ENCODE assay signal across 35 cellular contexts in the genomic region with DNA sequence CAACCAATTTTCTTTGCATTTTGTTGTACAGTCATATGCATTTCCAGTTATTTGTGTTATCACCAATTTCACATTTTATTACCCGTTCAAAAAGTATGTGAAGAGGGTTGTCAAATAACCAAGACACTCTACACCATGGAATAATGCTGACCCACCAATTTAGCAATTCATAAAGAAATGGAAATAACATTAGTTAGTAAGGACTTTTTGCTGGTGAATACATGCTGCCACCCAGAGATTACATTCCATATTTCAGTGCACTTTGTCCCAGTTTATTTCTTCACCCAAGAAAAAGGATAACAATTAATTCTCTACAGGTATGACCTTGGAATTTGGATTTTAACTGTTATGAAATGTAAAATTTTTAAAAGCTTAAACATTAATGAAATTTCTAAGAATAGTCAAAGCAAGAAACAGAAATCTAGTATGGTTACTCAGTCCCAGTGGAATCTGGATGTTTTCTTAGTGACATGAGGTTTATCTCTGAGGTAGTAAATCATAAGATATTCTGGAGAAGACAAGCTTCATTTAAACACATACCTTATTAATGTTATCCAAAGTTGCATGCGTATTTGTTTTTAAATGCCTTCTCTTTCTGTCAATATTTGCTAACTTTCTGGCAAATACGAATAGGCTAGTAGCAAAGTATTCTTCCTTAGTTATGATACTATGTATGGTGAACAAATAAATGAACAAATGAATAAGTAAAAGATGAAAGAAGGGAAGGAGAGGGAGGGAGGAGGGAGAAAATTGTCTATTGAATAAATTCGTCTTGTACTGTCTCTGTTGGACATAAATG.
DNase-seq lines count a peak whose midpoint lies in the region; ATAC-seq, FAIRE-seq and TF ChIP-seq lines count a peak whose summit lies in the region.
"Had no signal": no experiment of that assay in that cellular context is flagged by ENCODE, and none has a peak within 500 bp of the region (broad histone marks: within the 10 kb centered on the region; RNA-seq: fewer than 3 reads in every experiment).

No MANE protein-coding gene starts in this region.

- H3K9ac ChIP-seq in PC-3 (ENCODE audit: low read length) = no peak overlapping the region

- no peak overlapping the region for H3K27ac ChIP-seq in PC-3 (ENCODE audit: low read length)
- no peak overlapping the region for H3K27ac ChIP-seq in pancreas
- H3K27ac ChIP-seq: brain microvascular endothelial cell, gastrocnemius medialis, ovary, PC-9 had no signal

- no peak overlapping the region for H3K27ac Mint-ChIP-seq in chondrocyte (ENCODE audit: unreplicated experiment)
- H3K27ac Mint-ChIP-seq: activated CD4-positive, alpha-beta T cell treated with anti-CD3 and anti-CD28 coated beads for 36 hours; activated CD8-positive, alpha-beta T cell treated with anti-CD3 and anti-CD28 coated beads, Interleukin-2, amount 10 ng/mL, durations not matched to agents 7 days and 5 days; activated naive CD4-positive, alpha-beta T cell treated with anti-CD3 and anti-CD28 coated beads, Interleukin-2, amount 10 ng/mL, durations not matched to agents 7 days and 5 days; activated T-helper 17 cell treated with anti-CD3 and anti-CD28 coated beads, Interleukin-2, amount 50 U/mL, for 72 hours; CD4-positive, CD25-positive, alpha-beta regulatory T cell; HFFc6; memory B cell; nephron progenitor cell had no signal

- H3K4me3 Mint-ChIP-seq in chondrocyte (ENCODE audit: unreplicated experiment) = no peak overlapping the region
- H3K4me3 Mint-ChIP-seq: activated CD4-positive, alpha-beta T cell treated with anti-CD3 and anti-CD28 coated beads for 36 hours; activated CD8-positive, alpha-beta T cell treated with anti-CD3 and anti-CD28 coated beads, Interleukin-2, amount 10 ng/mL, durations not matched to agents 7 days and 5 days; activated naive CD4-positive, alpha-beta T cell treated with anti-CD3 and anti-CD28 coated beads, Interleukin-2, amount 10 ng/mL, durations not matched to agents 7 days and 5 days; activated T-helper 17 cell treated with anti-CD3 and anti-CD28 coated beads, Interleukin-2, amount 50 U/mL, for 72 hours; CD4-positive, CD25-positive, alpha-beta regulatory T cell; HFFc6; memory B cell; nephron progenitor cell had no signal

- no TSS peak for BruUV-seq in PC-3 (replicated peaks; lab: Mats Ljungman, UMichigan)

- no peaks in the 10 kb centered on the region for H4K20me1 ChIP-seq in PC-3 (ENCODE audit: low read length)

- FAIRE-seq in pancreas (lab: Jason Lieb, UNC) = peak; percentile 59
- FAIRE-seq: D721Med, small intestine had no signal

- intact Hi-C loops in PC-3 (cut with micrococcal nuclease) (loop anchor here (5.0 kb wide), 1 partner anchor 78 kb away; no protein-coding TSS in a partner anchor), pancreas (cut with DNase I) (no loop called here)

- peak overlapping the region; percentile 9 for H3K4me2 ChIP-seq in PC-3 (ENCODE audit: low read length)
- H3K4me2 ChIP-seq: PC-9 had no signal

- H3K4me1 Mint-ChIP-seq in chondrocyte (ENCODE audit: low read depth) = peaks cover 10% of the 10 kb centered on the region
- H3K4me1 Mint-ChIP-seq: activated CD4-positive, alpha-beta T cell treated with anti-CD3 and anti-CD28 coated beads for 36 hours; activated naive CD4-positive, alpha-beta T cell treated with anti-CD3 and anti-CD28 coated beads, Interleukin-2, amount 10 ng/mL, durations not matched to agents 7 days and 5 days; activated T-helper 17 cell treated with anti-CD3 and anti-CD28 coated beads, Interleukin-2, amount 50 U/mL, for 72 hours; CD4-positive, CD25-positive, alpha-beta regulatory T cell; memory B cell; nephron progenitor cell had no signal

- H3K4me1 ChIP-seq in PC-3 (ENCODE audit: insufficient read depth, low read length) (peaks cover 14% of the 10 kb centered on the region), pancreas (peaks cover 0 to 8% (median 7%) of the 10 kb centered on the region in 3 donors)
- H3K4me1 ChIP-seq: gastrocnemius medialis had no signal

- no peaks in the 10 kb centered on the region for H3K9me2 ChIP-seq in PC-3 (replicated peaks; ENCODE audit: low read length)

- H3K27me3 ChIP-seq in PC-3 (ENCODE audit: low read length) (no peaks in the 10 kb centered on the region), pancreas (no peaks in the 10 kb centered on the region)
- H3K27me3 ChIP-seq: brain microvascular endothelial cell, gastrocnemius medialis, ovary had no signal

- H3K36me3 ChIP-seq in PC-3 (ENCODE audit: low read depth, low read length) = no peaks in the 10 kb centered on the region
- H3K36me3 ChIP-seq in pancreas = no peaks in the 10 kb centered on the region
- H3K36me3 ChIP-seq: brain microvascular endothelial cell, gastrocnemius medialis, ovary had no signal

- H3K9me3 Mint-ChIP-seq in chondrocyte (ENCODE audit: low read depth) = no peaks in the 10 kb centered on the region
- H3K9me3 Mint-ChIP-seq: activated naive CD4-positive, alpha-beta T cell treated with anti-CD3 and anti-CD28 coated beads, Interleukin-2, amount 10 ng/mL, durations not matched to agents 7 days and 5 days; activated T-helper 17 cell treated with anti-CD3 and anti-CD28 coated beads, Interleukin-2, amount 50 U/mL, for 72 hours; memory B cell; nephron progenitor cell had no signal

- no peaks in the 10 kb centered on the region for H3F3A ChIP-seq in PC-3 (ENCODE audit: low read length, unreplicated experiment)

- no peak overlapping the region for H2AFZ ChIP-seq in PC-3 (ENCODE audit: low read length)
- H2AFZ ChIP-seq: PC-9 had no signal

- no peaks in the 10 kb centered on the region for H3K27me3 Mint-ChIP-seq in chondrocyte (ENCODE audit: low read depth)
- H3K27me3 Mint-ChIP-seq: activated naive CD4-positive, alpha-beta T cell treated with anti-CD3 and anti-CD28 coated beads, Interleukin-2, amount 10 ng/mL, durations not matched to agents 7 days and 5 days; activated T-helper 17 cell treated with anti-CD3 and anti-CD28 coated beads, Interleukin-2, amount 50 U/mL, for 72 hours; CD4-positive, CD25-positive, alpha-beta regulatory T cell; memory B cell had no signal

- H3K9me3 ChIP-seq in PC-3 (ENCODE audit: low read length) (no peaks in the 10 kb centered on the region), pancreas (no peaks in the 10 kb centered on the region)
- H3K9me3 ChIP-seq: gastrocnemius medialis had no signal

- POLR2A ChIA-PET in PC-3 (lab: Charles Lee; ENCODE audit: unreplicated experiment) = interaction anchor here (0.6 to 0.7 kb wide), 2 partner anchors 27 to 48 kb away, joined by 3 to 4 read pairs; no protein-coding TSS in a partner anchor

- DNase-seq in DMS53 treated with DMSO at 0.1 percent for 48 hours (lab: John Stamatoyannopoulos, UW; ENCODE audit: unreplicated experiment) (peak; percentile 17), DMS53 (lab: John Stamatoyannopoulos, UW) (no peak), PC-3 (peak; percentile 69), chondrocyte (ENCODE audit: low spot score) (no peak), pancreas (no peak), GM19238 (ENCODE audit: insufficient read length, low spot score) (no peak), CD1c-positive myeloid dendritic cell (ENCODE audit: extremely low spot score) (no peak)
- DNase-seq in stimulated activated CD4-positive, alpha-beta T cell treated with anti-CD3 and anti-CD28 coated beads, Interleukin-12 subunit alpha, Interleukin-12 subunit beta, amount 100 ng/mL, for 4 hours = no peak
- DNase-seq: 8988T; activated CD4-positive, alpha-beta T cell treated with anti-CD3 and anti-CD28 coated beads for 36 hours; activated CD8-positive, alpha-beta T cell treated with anti-CD3 and anti-CD28 coated beads, Interleukin-2, amount 10 ng/mL, durations not matched to agents 7 days and 5 days; activated naive CD4-positive, alpha-beta T cell treated with anti-CD3 and anti-CD28 coated beads, Interleukin-2, amount 10 ng/mL, durations not matched to agents 7 days and 5 days; amniotic stem cell; brain microvascular endothelial cell; CD4-positive, CD25-positive, alpha-beta regulatory T cell; gastrocnemius medialis; GOT3; HFFc6; Kasumi-1; NCI-H1048; NCI-H187; NCI-H2171 treated with DMSO at 0.1 percent for 48 hours; NCI-H524 treated with DMSO at 0.1 percent for 48 hours; nephron progenitor cell; NK-92 treated with Interleukin-12 subunit alpha and Interleukin-12 subunit beta, amount 100 ng/mL, for 24 hours; ovary; PC-9; retina; SHP77; small intestine; stimulated activated naive CD4-positive, alpha-beta T cell treated with Interleukin-2 at 50 U/mL for 16 hours had no signal

- TF ChIP-seq CTCF in PC-3 (conservative IDR thresholded peaks at IDR 0.05; ENCODE audit: low read depth, low read length) (no peak; the same call in 1 of the 2 replicates), chondrocyte (IDR thresholded peaks at IDR 0.05) (peak; percentile 69), pancreas (IDR thresholded peaks at IDR 0.05) (no peak)

- WGBS in pancreas, 2 donors = 18 to 20% methylated on average over 4 of the region's 4 CpGs

- H3K36me3 Mint-ChIP-seq in chondrocyte (ENCODE audit: low read depth) = no peaks in the 10 kb centered on the region
- H3K36me3 Mint-ChIP-seq: activated naive CD4-positive, alpha-beta T cell treated with anti-CD3 and anti-CD28 coated beads, Interleukin-2, amount 10 ng/mL, durations not matched to agents 7 days and 5 days; CD4-positive, CD25-positive, alpha-beta regulatory T cell; memory B cell had no signal

- peak; percentile 87 for ATAC-seq in PC-3
- ATAC-seq in pancreas = peak in 1 of 4 donors; percentile 23
- ATAC-seq: activated CD4-positive, alpha-beta T cell treated with anti-CD3 and anti-CD28 coated beads for 36 hours; activated CD8-positive, alpha-beta T cell treated with anti-CD3 and anti-CD28 coated beads, Interleukin-2, amount 10 ng/mL, durations not matched to agents 7 days and 5 days; activated T-helper 17 cell treated with anti-CD3 and anti-CD28 coated beads, Interleukin-2, amount 50 U/mL, for 72 hours; gastrocnemius medialis; left lobe of liver had no signal

- CTCF ChIA-PET in PC-3 (lab: Charles Lee) = no interaction called here

- H3K4me3 ChIP-seq in PC-3 (ENCODE audit: low read length) = no peak overlapping the region
- H3K4me3 ChIP-seq in pancreas = no peak overlapping the region
- H3K4me3 ChIP-seq: gastrocnemius medialis, ovary, PC-9 had no signal

- H3K79me2 ChIP-seq in PC-3 (ENCODE audit: low read length) = no peaks in the 10 kb centered on the region

Comparison
In these comparisons a context has a peak if more than half of its experiments do, and no peak if none do; other contexts are left out.
1. DNase-seq: peak in DMS53 treated with DMSO at 0.1 percent for 48 hours (single experiment) and PC-3 (single experiment); none in DMS53 (single experiment), chondrocyte (single experiment), pancreas (0 of 6), GM19238 (single experiment), CD1c-positive myeloid dendritic cell (single experiment) and stimulated activated CD4-positive, alpha-beta T cell treated with anti-CD3 and anti-CD28 coated beads, Interleukin-12 subunit alpha, Interleukin-12 subunit beta, amount 100 ng/mL, for 4 hours (single experiment).